ENCODE assay signal across 27 cellular contexts in the genomic region with DNA sequence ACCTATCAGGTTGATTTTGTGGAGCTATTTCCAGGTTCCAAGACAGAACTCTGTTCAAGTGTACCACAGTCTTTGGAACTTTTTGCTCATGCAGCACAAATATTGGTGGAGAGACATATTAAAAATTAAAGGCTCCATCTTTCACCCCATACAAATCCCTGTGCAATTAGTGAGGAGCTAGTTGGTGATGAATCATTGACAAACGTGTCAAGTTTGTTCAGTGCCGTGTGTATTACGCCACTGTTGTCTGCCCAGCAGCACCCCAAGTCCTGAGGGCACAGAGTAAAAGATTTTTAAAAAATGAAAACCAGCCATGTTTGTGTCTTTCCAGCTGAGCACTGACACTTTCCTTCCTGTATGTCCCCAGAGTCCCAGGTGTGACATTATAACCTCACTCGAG. TPM values are rescaled to one million over a fixed set of nuclear protein-coding genes. Genes with fewer than 3 reads are reported as not detected.
"Had no signal": no experiment of that assay in that cellular context is flagged by ENCODE, and none has a peak within 500 bp of the region (broad histone marks: within the 10 kb centered on the region; RNA-seq: fewer than 3 reads in every experiment).

No MANE protein-coding gene starts in this region.

- H2AFZ ChIP-seq: parathyroid adenoma had no signal

- H3K27ac ChIP-seq: epithelial cell of prostate, esophagus squamous epithelium, lower lobe of right lung, neutrophil, parathyroid adenoma, right lobe of liver, suprapubic skin had no signal

- H3K9me3 ChIP-seq: esophagus squamous epithelium, lower lobe of right lung, mucosa of descending colon, neutrophil, right lobe of liver, suprapubic skin had no signal

- H3K4me3 Mint-ChIP-seq: effector memory CD8-positive, alpha-beta T cell; memory B cell; naive B cell; natural killer cell treated with Interleukin-12 subunit alpha and Interleukin-12 subunit beta and Interleukin-15 and Interleukin-18, amount 100 ng/mL, for 72 hours; stimulated activated naive B cell treated with anti-CD40 and anti-IgM and Interleukin-4, amounts not matched to agents 10 μg/mL and 1 μg/mL and 100 μg/mL, for 72 hours; stimulated activated naive CD8-positive, alpha-beta T cell treated with anti-CD3 and anti-CD28 coated beads, Interleukin-15, Interleukin-2, amounts not matched to agents 100 ng/mL and 50 ng/mL, for 24 hours had no signal

- H3K36me3 Mint-ChIP-seq: memory B cell; naive B cell; natural killer cell treated with Interleukin-12 subunit alpha and Interleukin-12 subunit beta and Interleukin-15 and Interleukin-18, amount 100 ng/mL, for 72 hours; stimulated activated naive B cell treated with anti-CD40 and anti-IgM and Interleukin-4, amounts not matched to agents 10 μg/mL and 1 μg/mL and 100 μg/mL, for 72 hours had no signal

- H3K79me2 ChIP-seq: parathyroid adenoma had no signal

- FAIRE-seq: endometrium, keratinocyte, small intestine had no signal

- H3K9me3 Mint-ChIP-seq: effector memory CD8-positive, alpha-beta T cell; memory B cell; naive B cell; natural killer cell treated with Interleukin-12 subunit alpha and Interleukin-12 subunit beta and Interleukin-15 and Interleukin-18, amount 100 ng/mL, for 72 hours; neural crest cell; stimulated activated naive B cell treated with anti-CD40 and anti-IgM and Interleukin-4, amounts not matched to agents 10 μg/mL and 1 μg/mL and 100 μg/mL, for 72 hours; stimulated activated naive CD8-positive, alpha-beta T cell treated with anti-CD3 and anti-CD28 coated beads, Interleukin-15, Interleukin-2, amounts not matched to agents 100 ng/mL and 50 ng/mL, for 24 hours had no signal

- H3K27ac Mint-ChIP-seq: effector memory CD8-positive, alpha-beta T cell; memory B cell; natural killer cell treated with Interleukin-12 subunit alpha and Interleukin-12 subunit beta and Interleukin-15 and Interleukin-18, amount 100 ng/mL, for 72 hours; progenitor cell of endocrine pancreas; stimulated activated naive B cell treated with anti-CD40 and anti-IgM and Interleukin-4, amounts not matched to agents 10 μg/mL and 1 μg/mL and 100 μg/mL, for 72 hours; stimulated activated naive CD8-positive, alpha-beta T cell treated with anti-CD3 and anti-CD28 coated beads, Interleukin-15, Interleukin-2, amounts not matched to agents 100 ng/mL and 50 ng/mL, for 24 hours had no signal

- H3K27me3 ChIP-seq: right lobe of liver had no signal

- ATAC-seq: effector memory CD8-positive, alpha-beta T cell; left ventricle myocardium superior; lower lobe of right lung; mucosa of descending colon; natural killer cell treated with Interleukin-12 subunit alpha and Interleukin-12 subunit beta and Interleukin-15 and Interleukin-18, amount 100 ng/mL, for 72 hours; right lobe of liver; stimulated activated naive B cell treated with anti-CD40 and anti-IgM and Interleukin-4, amounts not matched to agents 10 μg/mL and 1 μg/mL and 100 μg/mL, for 72 hours had no signal

- H3K4me1 ChIP-seq: parathyroid adenoma had no signal

- H3K36me3 ChIP-seq: neutrophil had no signal

- DNase-seq: cerebellar nuclear complex; cortex of kidney; effector memory CD8-positive, alpha-beta T cell; esophagus squamous epithelium; foreskin melanocyte; hypothalamus; lower lobe of right lung; naive B cell; small intestine; stimulated activated CD4-positive, alpha-beta T cell treated with anti-CD3 and anti-CD28 coated beads, Interleukin-15, amount 100 ng/mL, for 24 hours; stimulated activated CD4-positive, alpha-beta T cell treated with anti-CD3 and anti-CD28 coated beads, Interleukin-2, amount 100 ng/mL, for 48 hours; stimulated activated naive B cell treated with anti-CD40 and anti-IgM and Interleukin-4, amounts not matched to agents 10 μg/mL and 1 μg/mL and 100 μg/mL, for 72 hours; trophoblast cell had no signal

- H3K4me3 ChIP-seq: esophagus squamous epithelium, lower lobe of right lung, mucosa of descending colon, right lobe of liver, suprapubic skin had no signal

RNA-seq across cellular contexts. Expression of a gene that starts 9.3 kb away (rescaled TPM):
- total RNA-seq: natural killer cell treated with Interleukin-12 subunit alpha and Interleukin-12 subunit beta and Interleukin-15 and Interleukin-18, amount 100 ng/mL, for 72 hours had no signal
- polyA plus RNA-seq: keratinocyte had no signal
